Comparison of ENCODE assay signal across 1 cellular context in the genomic region with DNA sequence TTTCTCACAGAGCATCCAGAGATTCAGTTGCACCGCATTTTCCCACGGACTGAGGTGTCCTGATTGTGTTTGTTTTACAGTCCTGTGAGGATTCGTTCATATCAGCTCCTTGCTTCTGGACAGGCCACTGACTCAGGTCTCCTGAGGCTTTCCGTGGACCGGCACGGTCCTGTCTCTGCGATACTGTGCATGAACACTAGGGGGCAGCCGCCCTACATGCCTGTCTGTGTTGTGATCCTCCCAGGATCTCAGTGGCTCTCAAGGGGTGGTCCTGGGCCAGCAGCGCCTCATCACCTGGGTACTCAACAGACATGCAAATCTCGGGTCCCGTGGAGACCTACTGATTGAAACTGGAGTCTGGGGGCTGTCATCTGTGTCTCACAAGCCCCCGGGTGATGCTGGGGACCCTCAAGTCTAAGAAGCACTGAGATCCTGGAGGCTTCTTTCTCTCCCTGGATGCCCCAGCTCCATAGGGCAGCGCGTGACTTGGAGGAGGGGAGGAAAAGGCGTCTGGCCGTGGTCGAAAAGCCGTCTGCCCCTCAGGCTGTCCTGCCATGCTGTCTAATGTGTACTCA.
A peak's percentile ranks its signal among the peaks of the same experiment; 100 is the strongest.
TF ChIP-seq lines count a peak whose summit lies in the region.

No MANE protein-coding gene starts in this region.

TF ChIP-seq in HepG2, 621 proteins besides CTCF, POLR2A, EP300 and RAD21 (continued from another document and continues in another):
- TF ChIP-seq, protein P1, sequence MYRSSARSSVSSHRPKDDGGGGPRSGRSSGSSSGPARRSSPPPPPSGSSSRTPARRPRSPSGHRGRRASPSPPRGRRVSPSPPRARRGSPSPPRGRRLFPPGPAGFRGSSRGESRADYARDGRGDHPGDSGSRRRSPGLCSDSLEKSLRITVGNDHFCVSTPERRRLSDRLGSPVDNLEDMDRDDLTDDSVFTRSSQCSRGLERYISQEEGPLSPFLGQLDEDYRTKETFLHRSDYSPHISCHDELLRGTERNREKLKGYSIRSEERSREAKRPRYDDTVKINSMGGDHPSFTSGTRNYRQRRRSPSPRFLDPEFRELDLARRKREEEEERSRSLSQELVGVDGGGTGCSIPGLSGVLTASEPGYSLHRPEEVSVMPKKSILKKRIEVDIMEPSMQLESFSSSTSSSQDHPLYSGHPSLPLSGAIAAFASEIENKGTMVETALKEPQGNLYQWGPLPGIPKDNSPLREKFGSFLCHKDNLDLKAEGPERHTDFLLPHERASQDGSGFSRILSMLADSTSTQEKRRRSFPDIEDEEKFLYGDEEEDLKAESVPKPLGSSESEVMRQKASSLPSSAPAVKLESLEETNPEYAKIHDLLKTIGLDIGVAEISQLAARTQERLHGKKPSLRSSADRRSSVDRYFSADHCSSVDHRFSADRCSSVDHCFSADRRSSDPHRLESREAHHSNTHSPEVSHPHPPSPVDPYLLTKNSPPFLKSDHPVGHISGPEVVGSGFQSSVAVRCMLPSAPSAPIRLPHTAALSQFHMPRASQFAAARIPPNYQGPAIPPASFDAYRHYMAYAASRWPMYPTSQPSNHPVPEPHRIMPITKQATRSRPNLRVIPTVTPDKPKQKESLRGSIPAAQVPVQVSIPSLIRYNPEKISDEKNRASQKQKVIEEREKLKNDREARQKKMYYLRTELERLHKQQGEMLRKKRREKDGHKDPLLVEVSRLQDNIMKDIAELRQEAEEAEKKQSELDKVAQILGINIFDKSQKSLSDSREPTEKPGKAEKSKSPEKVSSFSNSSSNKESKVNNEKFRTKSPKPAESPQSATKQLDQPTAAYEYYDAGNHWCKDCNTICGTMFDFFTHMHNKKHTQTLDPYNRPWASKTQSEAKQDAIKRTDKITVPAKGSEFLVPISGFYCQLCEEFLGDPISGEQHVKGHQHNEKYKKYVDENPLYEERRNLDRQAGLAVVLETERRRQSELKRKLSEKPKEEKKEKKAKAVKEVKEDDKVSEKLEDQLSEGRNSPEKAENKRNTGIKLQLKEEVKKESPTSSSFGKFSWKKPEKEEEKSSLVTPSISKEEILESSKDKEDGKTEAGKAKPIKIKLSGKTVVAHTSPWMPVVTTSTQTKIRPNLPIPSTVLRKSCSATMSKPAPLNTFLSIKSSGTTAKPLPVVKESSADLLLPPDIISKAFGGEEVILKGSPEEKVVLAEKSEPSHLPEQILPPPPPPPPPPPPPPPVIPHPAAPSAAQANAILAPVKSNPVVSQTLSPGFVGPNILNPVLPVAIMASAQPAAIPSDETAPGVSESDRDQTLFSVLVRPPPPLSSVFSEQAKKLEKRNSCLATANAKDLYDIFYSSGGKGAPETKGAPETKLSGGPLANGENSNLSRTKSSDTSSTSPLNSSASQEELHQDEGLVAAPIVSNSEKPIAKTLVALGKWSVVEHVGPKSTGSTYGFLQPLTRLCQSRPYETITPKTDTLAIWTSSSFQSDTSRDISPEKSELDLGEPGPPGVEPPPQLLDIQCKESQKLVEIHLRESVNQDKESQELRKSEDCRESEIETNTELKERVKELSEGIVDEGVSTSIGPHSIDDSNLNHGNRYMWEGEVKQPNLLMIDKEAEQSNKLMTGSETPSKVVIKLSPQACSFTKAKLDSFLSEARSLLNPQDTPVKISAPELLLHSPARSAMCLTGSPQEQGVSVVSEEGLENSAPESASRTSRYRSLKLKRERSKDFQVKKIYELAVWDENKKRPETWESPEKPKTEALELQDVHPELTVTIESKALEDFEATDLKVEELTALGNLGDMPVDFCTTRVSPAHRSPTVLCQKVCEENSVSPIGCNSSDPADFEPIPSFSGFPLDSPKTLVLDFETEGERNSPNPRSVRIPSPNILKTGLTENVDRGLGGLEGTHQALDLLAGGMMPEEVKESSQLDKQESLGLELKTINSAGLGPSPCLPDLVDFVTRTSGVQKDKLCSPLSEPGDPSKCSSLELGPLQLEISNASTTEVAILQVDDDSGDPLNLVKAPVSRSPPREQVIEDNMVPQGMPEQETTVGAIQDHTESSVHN (CRISPR knock-in tag; IDR thresholded peaks at IDR 0.05) = 0 out of 2 replicates have a peak, but pooled peaks have one; percentile 86
- TF ChIP-seq ZNF33B (CRISPR knock-in tag; IDR thresholded peaks at IDR 0.05) = no peak
- TF ChIP-seq CAMTA2 (CRISPR knock-in tag; IDR thresholded peaks at IDR 0.05; ENCODE audit: borderline replicate concordance) = no peak
- TF ChIP-seq NCOR1 (IDR thresholded peaks at IDR 0.05; ENCODE audit: borderline replicate concordance, low read length) = no peak
- TF ChIP-seq ZNF775 (CRISPR knock-in tag; IDR thresholded peaks at IDR 0.05; ENCODE audit: borderline replicate concordance) = no peak
- TF ChIP-seq NR2F6 (IDR thresholded peaks at IDR 0.05) = no peak
- TF ChIP-seq NR2F6 (CRISPR knock-in tag; IDR thresholded peaks at IDR 0.05) = peak; percentile 57; the same call in 1 of the 2 replicates
- no peak for TF ChIP-seq ZBTB42 (CRISPR knock-in tag; IDR thresholded peaks at IDR 0.05)
- TF ChIP-seq ZNF354B (CRISPR knock-in tag; IDR thresholded peaks at IDR 0.05) = no peak
- no peak for TF ChIP-seq ZSCAN30 (CRISPR knock-in tag; IDR thresholded peaks at IDR 0.05)
- TF ChIP-seq, protein P2, sequence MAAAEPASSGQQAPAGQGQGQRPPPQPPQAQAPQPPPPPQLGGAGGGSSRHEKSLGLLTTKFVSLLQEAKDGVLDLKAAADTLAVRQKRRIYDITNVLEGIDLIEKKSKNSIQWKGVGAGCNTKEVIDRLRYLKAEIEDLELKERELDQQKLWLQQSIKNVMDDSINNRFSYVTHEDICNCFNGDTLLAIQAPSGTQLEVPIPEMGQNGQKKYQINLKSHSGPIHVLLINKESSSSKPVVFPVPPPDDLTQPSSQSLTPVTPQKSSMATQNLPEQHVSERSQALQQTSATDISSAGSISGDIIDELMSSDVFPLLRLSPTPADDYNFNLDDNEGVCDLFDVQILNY (CRISPR knock-in tag; conservative IDR thresholded peaks at IDR 0.05) = no peak
- TF ChIP-seq KAT7 (CRISPR knock-in tag; IDR thresholded peaks at IDR 0.05; ENCODE audit: borderline replicate concordance) = no peak
- TF ChIP-seq ZBTB7A (CRISPR knock-in tag; IDR thresholded peaks at IDR 0.05) = peak; percentile 77; the same call in 1 of the 2 replicates
- TF ChIP-seq, protein P3, sequence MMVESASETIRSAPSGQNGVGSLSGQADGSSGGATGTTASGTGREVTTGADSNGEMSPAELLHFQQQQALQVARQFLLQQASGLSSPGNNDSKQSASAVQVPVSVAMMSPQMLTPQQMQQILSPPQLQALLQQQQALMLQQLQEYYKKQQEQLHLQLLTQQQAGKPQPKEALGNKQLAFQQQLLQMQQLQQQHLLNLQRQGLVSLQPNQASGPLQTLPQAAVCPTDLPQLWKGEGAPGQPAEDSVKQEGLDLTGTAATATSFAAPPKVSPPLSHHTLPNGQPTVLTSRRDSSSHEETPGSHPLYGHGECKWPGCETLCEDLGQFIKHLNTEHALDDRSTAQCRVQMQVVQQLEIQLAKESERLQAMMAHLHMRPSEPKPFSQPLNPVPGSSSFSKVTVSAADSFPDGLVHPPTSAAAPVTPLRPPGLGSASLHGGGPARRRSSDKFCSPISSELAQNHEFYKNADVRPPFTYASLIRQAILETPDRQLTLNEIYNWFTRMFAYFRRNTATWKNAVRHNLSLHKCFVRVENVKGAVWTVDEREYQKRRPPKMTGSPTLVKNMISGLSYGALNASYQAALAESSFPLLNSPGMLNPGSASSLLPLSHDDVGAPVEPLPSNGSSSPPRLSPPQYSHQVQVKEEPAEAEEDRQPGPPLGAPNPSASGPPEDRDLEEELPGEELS (CRISPR knock-in tag; IDR thresholded peaks at IDR 0.05) = peak; percentile 80
- no peak for TF ChIP-seq ONECUT2 (CRISPR knock-in tag; IDR thresholded peaks at IDR 0.05)
- TF ChIP-seq ZNF619 (CRISPR knock-in tag; IDR thresholded peaks at IDR 0.05) = no peak
- TF ChIP-seq, protein P4, sequence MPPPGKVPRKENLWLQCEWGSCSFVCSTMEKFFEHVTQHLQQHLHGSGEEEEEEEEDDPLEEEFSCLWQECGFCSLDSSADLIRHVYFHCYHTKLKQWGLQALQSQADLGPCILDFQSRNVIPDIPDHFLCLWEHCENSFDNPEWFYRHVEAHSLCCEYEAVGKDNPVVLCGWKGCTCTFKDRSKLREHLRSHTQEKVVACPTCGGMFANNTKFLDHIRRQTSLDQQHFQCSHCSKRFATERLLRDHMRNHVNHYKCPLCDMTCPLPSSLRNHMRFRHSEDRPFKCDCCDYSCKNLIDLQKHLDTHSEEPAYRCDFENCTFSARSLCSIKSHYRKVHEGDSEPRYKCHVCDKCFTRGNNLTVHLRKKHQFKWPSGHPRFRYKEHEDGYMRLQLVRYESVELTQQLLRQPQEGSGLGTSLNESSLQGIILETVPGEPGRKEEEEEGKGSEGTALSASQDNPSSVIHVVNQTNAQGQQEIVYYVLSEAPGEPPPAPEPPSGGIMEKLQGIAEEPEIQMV (CRISPR knock-in tag; IDR thresholded peaks at IDR 0.05; ENCODE audit: low read depth) = peak; percentile 25; the same call in 1 of the 2 replicates
- TF ChIP-seq GABPB1 (CRISPR knock-in tag; IDR thresholded peaks at IDR 0.05) = 0 out of 2 replicates have a peak, but pooled peaks have one; percentile 38
- peak; percentile 70 for TF ChIP-seq NFATC3 (CRISPR knock-in tag; IDR thresholded peaks at IDR 0.05)
- TF ChIP-seq, protein P5, sequence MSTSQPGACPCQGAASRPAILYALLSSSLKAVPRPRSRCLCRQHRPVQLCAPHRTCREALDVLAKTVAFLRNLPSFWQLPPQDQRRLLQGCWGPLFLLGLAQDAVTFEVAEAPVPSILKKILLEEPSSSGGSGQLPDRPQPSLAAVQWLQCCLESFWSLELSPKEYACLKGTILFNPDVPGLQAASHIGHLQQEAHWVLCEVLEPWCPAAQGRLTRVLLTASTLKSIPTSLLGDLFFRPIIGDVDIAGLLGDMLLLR (CRISPR knock-in tag; IDR thresholded peaks at IDR 0.05) = no peak
- TF ChIP-seq HNF4G (IDR thresholded peaks at IDR 0.05; ENCODE audit: borderline replicate concordance, low read depth, low read length) = no peak
- 0 out of 2 replicates have a peak, but pooled peaks have one; percentile 59 for TF ChIP-seq HNF4G (CRISPR knock-in tag; IDR thresholded peaks at IDR 0.05; ENCODE audit: borderline replicate concordance, low read depth)
- TF ChIP-seq ZNF296 (CRISPR knock-in tag; conservative IDR thresholded peaks at IDR 0.05) = no peak
- TF ChIP-seq GZF1 (CRISPR knock-in tag; IDR thresholded peaks at IDR 0.05) = no peak
- TF ChIP-seq, protein P6, sequence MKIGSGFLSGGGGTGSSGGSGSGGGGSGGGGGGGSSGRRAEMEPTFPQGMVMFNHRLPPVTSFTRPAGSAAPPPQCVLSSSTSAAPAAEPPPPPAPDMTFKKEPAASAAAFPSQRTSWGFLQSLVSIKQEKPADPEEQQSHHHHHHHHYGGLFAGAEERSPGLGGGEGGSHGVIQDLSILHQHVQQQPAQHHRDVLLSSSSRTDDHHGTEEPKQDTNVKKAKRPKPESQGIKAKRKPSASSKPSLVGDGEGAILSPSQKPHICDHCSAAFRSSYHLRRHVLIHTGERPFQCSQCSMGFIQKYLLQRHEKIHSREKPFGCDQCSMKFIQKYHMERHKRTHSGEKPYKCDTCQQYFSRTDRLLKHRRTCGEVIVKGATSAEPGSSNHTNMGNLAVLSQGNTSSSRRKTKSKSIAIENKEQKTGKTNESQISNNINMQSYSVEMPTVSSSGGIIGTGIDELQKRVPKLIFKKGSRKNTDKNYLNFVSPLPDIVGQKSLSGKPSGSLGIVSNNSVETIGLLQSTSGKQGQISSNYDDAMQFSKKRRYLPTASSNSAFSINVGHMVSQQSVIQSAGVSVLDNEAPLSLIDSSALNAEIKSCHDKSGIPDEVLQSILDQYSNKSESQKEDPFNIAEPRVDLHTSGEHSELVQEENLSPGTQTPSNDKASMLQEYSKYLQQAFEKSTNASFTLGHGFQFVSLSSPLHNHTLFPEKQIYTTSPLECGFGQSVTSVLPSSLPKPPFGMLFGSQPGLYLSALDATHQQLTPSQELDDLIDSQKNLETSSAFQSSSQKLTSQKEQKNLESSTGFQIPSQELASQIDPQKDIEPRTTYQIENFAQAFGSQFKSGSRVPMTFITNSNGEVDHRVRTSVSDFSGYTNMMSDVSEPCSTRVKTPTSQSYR (CRISPR knock-in tag; IDR thresholded peaks at IDR 0.05; ENCODE audit: borderline replicate concordance) = no peak
- peak; percentile 75; the same call in 1 of the 2 replicates for TF ChIP-seq HDAC2 (CRISPR knock-in tag; IDR thresholded peaks at IDR 0.05)
- TF ChIP-seq, protein P7, sequence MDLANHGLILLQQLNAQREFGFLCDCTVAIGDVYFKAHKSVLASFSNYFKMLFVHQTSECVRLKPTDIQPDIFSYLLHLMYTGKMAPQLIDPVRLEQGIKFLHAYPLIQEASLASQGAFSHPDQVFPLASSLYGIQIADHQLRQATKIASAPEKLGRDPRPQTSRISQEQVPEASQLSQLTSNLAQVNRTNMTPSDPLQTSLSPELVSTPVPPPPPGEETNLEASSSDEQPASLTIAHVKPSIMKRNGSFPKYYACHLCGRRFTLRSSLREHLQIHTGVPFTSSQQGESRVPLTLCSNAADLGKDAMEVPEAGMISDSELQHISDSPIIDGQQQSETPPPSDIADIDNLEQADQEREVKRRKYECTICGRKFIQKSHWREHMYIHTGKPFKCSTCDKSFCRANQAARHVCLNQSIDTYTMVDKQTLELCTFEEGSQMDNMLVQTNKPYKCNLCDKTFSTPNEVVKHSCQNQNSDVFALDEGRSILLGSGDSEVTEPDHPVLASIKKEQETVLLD (CRISPR knock-in tag; IDR thresholded peaks at IDR 0.05; ENCODE audit: low read depth) = no peak
- TF ChIP-seq ZNF883 (CRISPR knock-in tag; IDR thresholded peaks at IDR 0.05; ENCODE audit: not compliant biosample characterization) = peak; percentile 73
- no peak for TF ChIP-seq KMT2B (CRISPR knock-in tag; IDR thresholded peaks at IDR 0.05)
- peak; percentile 96; the same call in 1 of the 2 replicates for TF ChIP-seq CBX5 (CRISPR knock-in tag; IDR thresholded peaks at IDR 0.05; ENCODE audit: borderline replicate concordance)
- peak; percentile 49; the same call in 1 of the 2 replicates for TF ChIP-seq FOXO1 (CRISPR knock-in tag; IDR thresholded peaks at IDR 0.05)
- TF ChIP-seq ZNF432 (CRISPR knock-in tag; IDR thresholded peaks at IDR 0.05; ENCODE audit: borderline replicate concordance) = no peak
- no peak for TF ChIP-seq ZKSCAN5 (CRISPR knock-in tag; IDR thresholded peaks at IDR 0.05)
- no peak for TF ChIP-seq ZNF83 (CRISPR knock-in tag; IDR thresholded peaks at IDR 0.05; ENCODE audit: borderline replicate concordance)
- TF ChIP-seq, protein P8, sequence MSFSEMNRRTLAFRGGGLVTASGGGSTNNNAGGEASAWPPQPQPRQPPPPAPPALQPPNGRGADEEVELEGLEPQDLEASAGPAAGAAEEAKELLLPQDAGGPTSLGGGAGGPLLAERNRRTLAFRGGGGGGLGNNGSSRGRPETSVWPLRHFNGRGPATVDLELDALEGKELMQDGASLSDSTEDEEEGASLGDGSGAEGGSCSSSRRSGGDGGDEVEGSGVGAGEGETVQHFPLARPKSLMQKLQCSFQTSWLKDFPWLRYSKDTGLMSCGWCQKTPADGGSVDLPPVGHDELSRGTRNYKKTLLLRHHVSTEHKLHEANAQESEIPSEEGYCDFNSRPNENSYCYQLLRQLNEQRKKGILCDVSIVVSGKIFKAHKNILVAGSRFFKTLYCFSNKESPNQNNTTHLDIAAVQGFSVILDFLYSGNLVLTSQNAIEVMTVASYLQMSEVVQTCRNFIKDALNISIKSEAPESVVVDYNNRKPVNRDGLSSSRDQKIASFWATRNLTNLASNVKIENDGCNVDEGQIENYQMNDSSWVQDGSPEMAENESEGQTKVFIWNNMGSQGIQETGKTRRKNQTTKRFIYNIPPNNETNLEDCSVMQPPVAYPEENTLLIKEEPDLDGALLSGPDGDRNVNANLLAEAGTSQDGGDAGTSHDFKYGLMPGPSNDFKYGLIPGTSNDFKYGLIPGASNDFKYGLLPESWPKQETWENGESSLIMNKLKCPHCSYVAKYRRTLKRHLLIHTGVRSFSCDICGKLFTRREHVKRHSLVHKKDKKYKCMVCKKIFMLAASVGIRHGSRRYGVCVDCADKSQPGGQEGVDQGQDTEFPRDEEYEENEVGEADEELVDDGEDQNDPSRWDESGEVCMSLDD (CRISPR knock-in tag; IDR thresholded peaks at IDR 0.05; ENCODE audit: borderline replicate concordance) = no peak
- peak; percentile 48; the same call in 1 of the 2 replicates for TF ChIP-seq ZMYM3 (CRISPR knock-in tag; IDR thresholded peaks at IDR 0.05)
- peak; percentile 66; the same call in 1 of the 2 replicates for TF ChIP-seq ARNT2 (CRISPR knock-in tag; IDR thresholded peaks at IDR 0.05; ENCODE audit: low read depth)
- no peak for TF ChIP-seq AGO2 (optimal IDR thresholded peaks at IDR 0.05; ENCODE audit: low read depth, low read length)
